ENCODE assay signal across 8 cellular contexts in the genomic region with DNA sequence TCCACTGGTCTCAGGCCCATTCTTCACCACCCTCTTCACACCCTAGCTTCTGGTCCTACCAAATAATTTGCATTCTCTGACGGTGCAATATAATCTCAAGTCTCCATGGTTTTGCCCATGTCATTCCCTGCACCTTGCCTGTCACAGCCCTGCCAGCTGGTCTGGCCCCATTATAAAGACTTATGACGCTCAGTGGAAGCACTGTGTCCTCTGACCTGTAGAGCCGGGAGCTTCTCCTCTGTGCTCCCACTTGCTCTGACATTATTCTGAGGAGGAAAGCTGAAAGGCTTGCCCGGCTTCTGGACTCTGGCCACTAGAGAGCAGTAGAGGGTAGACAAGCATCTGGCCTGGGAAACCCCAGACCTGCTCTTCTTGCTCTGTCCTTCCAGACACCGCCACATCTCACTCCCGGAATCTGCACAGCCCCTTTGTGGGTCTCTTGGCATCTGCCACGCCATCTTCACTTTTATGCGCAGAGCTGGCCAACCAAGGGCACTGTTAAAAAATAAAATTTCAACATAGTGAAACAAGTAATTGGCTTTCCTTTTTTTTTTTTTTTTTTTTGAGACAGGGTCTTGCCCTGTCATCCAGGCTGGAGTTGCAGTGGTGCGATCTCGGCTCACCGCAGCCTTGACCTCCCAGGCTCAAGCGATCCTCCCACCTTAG. TPM values are rescaled to one million over a fixed set of nuclear protein-coding genes. Genes with fewer than 3 reads are reported as not detected.
DNase-seq lines count a peak whose midpoint lies in the region; ATAC-seq, FAIRE-seq and TF ChIP-seq lines count a peak whose summit lies in the region.

No MANE protein-coding gene starts in this region.

- TF ChIP-seq CTCF in BJ (IDR thresholded peaks at IDR 0.05; ENCODE audit: insufficient read depth, low read depth, low read length) (peak; percentile 94), kidney (IDR thresholded peaks at IDR 0.05; ENCODE audit: borderline replicate concordance, extremely low read depth, insufficient read depth) (peak; percentile 84)

- CTCF ChIA-PET in BJ (lab: Yijun Ruan, JAX) = interaction anchor here (0.6 to 2.1 kb wide), 38 partner anchors 8 to 625 kb away, joined by 3 to 10 read pairs (median 4); partner anchors contain the start of genes ATF3, DTL and INTS7

- no peak overlapping the region for H3K27ac ChIP-seq in caudate nucleus (ENCODE audit: low read depth, low read length)
- H3K27ac ChIP-seq in kidney (ENCODE audit: low read depth in 2 of 2, low read length in 2 of 2) = no peak overlapping the region

- POLR2A ChIA-PET in BJ (lab: Charles Lee) = no interaction called here

- H3K36me3 ChIP-seq in BJ (ENCODE audit: control insufficient read depth, insufficient read depth, low read length) (no peaks in the 10 kb centered on the region), kidney (ENCODE audit: control insufficient read depth in 1 of 2, insufficient read depth in 2 of 2, low read length in 2 of 2) (no peaks in the 10 kb centered on the region)

- peaks cover 3% of the 10 kb centered on the region; the same call in 1 of the 2 replicates for H3K27me3 ChIP-seq in BJ (ENCODE audit: control insufficient read depth, insufficient read depth, low read length)

- ATAC-seq in HG03280 (IDR thresholded peaks at IDR 0.05; ENCODE audit: unreplicated experiment) = peak; percentile 86

- peaks cover 0 to 4% of the 10 kb centered on the region in 2 donors for H3K4me1 ChIP-seq in kidney (ENCODE audit: control insufficient read depth in 1 of 2, insufficient read depth in 1 of 2, low read depth in 1 of 2, low read length in 2 of 2)

- H3K9ac ChIP-seq in kidney (ENCODE audit: low read length in 2 of 2) = no peak overlapping the region

- H3K9me3 ChIP-seq in kidney (ENCODE audit: control insufficient read depth in 1 of 2, low read length in 2 of 2) = no peaks in the 10 kb centered on the region

- intact Hi-C loops in kidney (cut with DNase I) = no loop called here

- DNase-seq in BJ (ENCODE audit: low read depth) (peak; percentile 30), GM19238 (ENCODE audit: insufficient read length, low spot score) (peak; percentile 80), NCI-H446 (lab: John Stamatoyannopoulos, UW) (peak; percentile 83 to 93), caudate nucleus (lab: John Stamatoyannopoulos, UW) (peak in 59 of 61 donors; percentile 33 to 91 (median 74)), kidney (peak; percentile 88)
- peak; percentile 36 to 59 (median 46) for DNase-seq in activated CD4-positive, CD25-positive, alpha-beta regulatory T cell (lab: John Stamatoyannopoulos, UW)
- DNase-seq in stimulated activated CD4-positive, alpha-beta T cell treated with anti-CD3 and anti-CD28 coated beads, Interleukin-2, amount 100 ng/mL, for 4 hours (ENCODE audit: low read depth) = peak; percentile 72

- peak; percentile 25 for FAIRE-seq in kidney (lab: Jason Lieb, UNC)

- H3K4me3 ChIP-seq in BJ (ENCODE audit: low read depth, low read length) (no peak overlapping the region), kidney (ENCODE audit: low read length in 2 of 2) (no peak overlapping the region)

RNA-seq across cellular contexts. Expression of gene NENF, which starts 44.4 kb away (rescaled TPM):
- polyA plus RNA-seq in BJ (2011; rRNA removed) (77.4 and 85.6 TPM in 2 replicates), kidney (ENCODE audit: insufficient read depth, low read depth, low replicate concordance) (210 TPM)
- polyA minus RNA-seq in BJ (2011; rRNA and poly(A)+ RNA removed) = 12.2 and 22.4 TPM in 2 replicates
- 63.0 TPM for total RNA-seq in kidney

Comparison
In these comparisons a context has a peak if more than half of its experiments do, and no peak if none do; other contexts are left out.
1. DNase-seq: peak in every context shown above with its lines; median percentile 88 in NCI-H446; 88 in kidney; 80 in GM19238; 74 in caudate nucleus; 72 in stimulated activated CD4-positive, alpha-beta T cell treated with anti-CD3 and anti-CD28 coated beads, Interleukin-2, amount 100 ng/mL, for 4 hours; 46 in activated CD4-positive, CD25-positive, alpha-beta regulatory T cell; 30 in BJ.